15 cellular contexts compared by ENCODE assay signal in the genomic region with DNA sequence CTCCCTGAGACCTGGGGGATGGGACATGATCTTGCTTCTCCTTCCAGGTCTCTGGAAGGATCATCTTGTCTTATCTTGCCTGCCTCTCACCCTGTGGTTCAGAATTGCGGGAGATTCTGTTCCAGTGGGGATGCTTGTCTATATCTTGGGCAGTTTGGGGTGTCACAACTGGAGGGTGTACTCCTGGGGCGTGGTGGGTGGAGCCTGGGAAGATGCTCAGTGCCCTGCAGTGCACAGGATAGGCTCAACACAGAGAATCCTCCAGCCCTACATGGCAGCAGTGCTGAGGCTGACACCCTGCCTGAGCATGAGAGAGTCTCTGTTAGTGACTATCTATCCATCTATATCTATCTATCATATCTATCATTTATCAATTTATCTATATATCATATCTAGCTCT. TPM values are rescaled to one million over a fixed set of nuclear protein-coding genes. Genes with fewer than 3 reads are reported as not detected.
"Had no signal": no experiment of that assay in that cellular context is flagged by ENCODE, and none has a peak within 500 bp of the region (broad histone marks: within the 10 kb centered on the region; RNA-seq: fewer than 3 reads in every experiment).

No MANE protein-coding gene starts in this region.

- ATAC-seq: left ventricle myocardium superior had no signal

- H3K27ac Mint-ChIP-seq: activated naive CD4-positive, alpha-beta T cell treated with anti-CD3 and anti-CD28 coated beads, Interleukin-2, amount 50 U/mL, for 24 hours; brain; endodermal cell had no signal

- H3K27me3 Mint-ChIP-seq: activated naive CD4-positive, alpha-beta T cell treated with anti-CD3 and anti-CD28 coated beads, Interleukin-2, amount 50 U/mL, for 24 hours; brain had no signal

- H3K4me3 ChIP-seq: skin epidermis, tibial artery had no signal

- H3K9ac ChIP-seq: parathyroid adenoma had no signal

- H3K36me3 ChIP-seq: tibial artery had no signal

- H3K27ac ChIP-seq: parathyroid adenoma, skin epidermis, tibial artery had no signal

- H3K79me2 ChIP-seq: parathyroid adenoma had no signal

- H3K4me3 Mint-ChIP-seq: activated naive CD4-positive, alpha-beta T cell treated with anti-CD3 and anti-CD28 coated beads, Interleukin-2, amount 50 U/mL, for 24 hours; brain; endodermal cell; neural crest cell had no signal

- H3K9me3 Mint-ChIP-seq: activated naive CD4-positive, alpha-beta T cell treated with anti-CD3 and anti-CD28 coated beads, Interleukin-2, amount 50 U/mL, for 24 hours; endodermal cell; neural crest cell had no signal

- H3K4me1 ChIP-seq: parathyroid adenoma, tibial artery had no signal

- H2AFZ ChIP-seq: parathyroid adenoma had no signal

- H3K4me1 Mint-ChIP-seq: brain, endodermal cell, neural crest cell had no signal

- H3K9me3 ChIP-seq: tibial artery had no signal

- DNase-seq: activated CD4-positive, CD25-positive, alpha-beta regulatory T cell; amniotic stem cell; dermis blood vessel endothelial cell; endodermal cell; erythroblast; kidney; left ventricle myocardium superior; mesenchymal stem cell; stimulated activated CD4-positive, alpha-beta T cell treated with anti-CD3 and anti-CD28 coated beads, Interleukin-4, amount 100 ng/mL, for 4 hours; tibial artery had no signal

- H3K36me3 Mint-ChIP-seq: brain had no signal

RNA-seq across cellular contexts. Expression of gene P2RY8, which starts 7.7 kb away (rescaled TPM):
- total RNA-seq: endodermal cell, neural crest cell had no signal
